18 cellular contexts compared by ENCODE assay signal in the genomic region with DNA sequence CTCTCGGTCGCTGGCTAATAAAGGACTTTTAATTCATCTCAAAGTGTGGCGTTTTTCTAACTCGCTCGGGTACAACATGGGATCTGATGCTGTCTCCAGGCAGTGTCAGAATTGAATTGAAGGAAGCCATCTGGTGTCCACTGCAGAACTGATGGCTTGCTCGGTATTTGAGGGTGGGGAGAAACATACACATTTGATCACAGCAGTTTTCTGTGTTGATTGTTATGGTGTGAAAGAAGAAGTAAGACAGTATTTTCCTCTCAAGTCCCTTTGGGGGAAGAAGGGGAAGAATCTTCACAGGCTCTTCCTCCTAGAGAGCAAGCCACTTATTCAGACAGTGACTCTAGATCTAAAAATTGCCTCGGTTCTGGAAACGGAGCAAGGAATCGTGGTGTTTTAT. TPM values are rescaled to one million over a fixed set of nuclear protein-coding genes. Genes with fewer than 3 reads are reported as not detected.
DNase-seq lines count a peak whose midpoint lies in the region; ATAC-seq and TF ChIP-seq lines count a peak whose summit lies in the region.
"Had no signal": no experiment of that assay in that cellular context is flagged by ENCODE, and none has a peak within 500 bp of the region (broad histone marks: within the 10 kb centered on the region; RNA-seq: fewer than 3 reads in every experiment).

No MANE protein-coding gene starts in this region.

- no peaks in the 10 kb centered on the region for H3K36me3 ChIP-seq in BLaER1 treated with 17β-estradiol and CSF1 and Interleukin-3, amounts not matched to agents 10 nM and 100 nM
- H3K36me3 ChIP-seq in HUES64 (ENCODE audit: insufficient read depth, low read length) = no peaks in the 10 kb centered on the region
- no peaks in the 10 kb centered on the region; the same call in 1 of the 2 replicates for H3K36me3 ChIP-seq in OCI-LY1 (ENCODE audit: insufficient read depth, low read length)
- H3K36me3 ChIP-seq in iPS-15b (ENCODE audit: control insufficient read depth, insufficient read depth, low read length) = no peaks in the 10 kb centered on the region
- H3K36me3 ChIP-seq: esophagus muscularis mucosa, left ventricle myocardium inferior, neutrophil, stomach had no signal

- TF ChIP-seq CTCF in OCI-LY1 (IDR thresholded peaks at IDR 0.05; ENCODE audit: low read length) (no peak), mesothelial cell of epicardium (IDR thresholded peaks at IDR 0.05; ENCODE audit: unreplicated experiment) (no peak)

- no peaks in the 10 kb centered on the region for H3K9me2 ChIP-seq in OCI-LY1 (ENCODE audit: low read depth, low read length)

- peaks cover 0 to 22% (median 0%) of the 10 kb centered on the region in 11 experiments; a peak in 9 of 22 replicates for H3K27me3 ChIP-seq in BLaER1 treated with 17β-estradiol and CSF1 and Interleukin-3, amounts not matched to agents 10 nM and 100 nM
- peaks cover 16% of the 10 kb centered on the region for H3K27me3 ChIP-seq in HUES64 (ENCODE audit: insufficient read depth, low read length)
- H3K27me3 ChIP-seq in OCI-LY1 (ENCODE audit: insufficient read depth, low read length) = peaks cover 3% of the 10 kb centered on the region; the same call in 1 of the 2 replicates
- peaks cover 11% of the 10 kb centered on the region for H3K27me3 ChIP-seq in iPS-15b (ENCODE audit: control insufficient read depth, insufficient read depth, low read length)

- H3K79me2 ChIP-seq in OCI-LY1 (ENCODE audit: insufficient read depth, low read length) = no peaks in the 10 kb centered on the region

- H3K27me3 Mint-ChIP-seq in mesothelial cell of epicardium (ENCODE audit: low read depth) = peaks cover 42% of the 10 kb centered on the region

- peaks cover 9% of the 10 kb centered on the region for H3K36me3 Mint-ChIP-seq in mesothelial cell of epicardium

- H3K4me1 ChIP-seq in BLaER1 treated with 17β-estradiol and CSF1 and Interleukin-3, amounts not matched to agents 10 nM and 100 nM = peaks cover 28 to 39% (median 36%) of the 10 kb centered on the region in 10 experiments
- H3K4me1 ChIP-seq in HUES64 (ENCODE audit: insufficient read depth, low read length) (peaks cover 13% of the 10 kb centered on the region), OCI-LY1 (ENCODE audit: insufficient read depth, low read length, severe bottlenecking) (peaks cover 25% of the 10 kb centered on the region), iPS-15b (ENCODE audit: control insufficient read depth, insufficient read depth, low read length) (peaks cover 15% of the 10 kb centered on the region)

- H3K4me2 ChIP-seq in BLaER1 treated with 17β-estradiol and CSF1 and Interleukin-3, amounts not matched to agents 10 nM and 100 nM = peak overlapping the region; percentile 62 to 91 (median 76)
- peak overlapping the region; percentile 99 for H3K4me2 ChIP-seq in OCI-LY1 (ENCODE audit: low read length)

- ATAC-seq in GM18873 (IDR thresholded peaks at IDR 0.05; ENCODE audit: low FRiP score, unreplicated experiment) (no peak), GM21381 (IDR thresholded peaks at IDR 0.05; ENCODE audit: unreplicated experiment) (no peak)
- ATAC-seq: activated naive CD8-positive, alpha-beta T cell treated with anti-CD3 and anti-CD28 coated beads, Interleukin-2, amount 50 U/mL, for 24 hours; T-helper 17 cell had no signal

- H4K20me1 ChIP-seq in BLaER1 treated with 17β-estradiol and CSF1 and Interleukin-3, amounts not matched to agents 10 nM and 100 nM = 0 out of 22 replicates have a peak, but pooled peaks cover 0 to 6% (median 0%) of the 10 kb centered on the region in 11 experiments
- H4K20me1 ChIP-seq in OCI-LY1 (ENCODE audit: insufficient read depth, low read length) = no peaks in the 10 kb centered on the region

- WGBS in HUES64 = 61% methylated on average over 9 of the region's 9 CpGs

- no peak overlapping the region for H3K4me3 Mint-ChIP-seq in mesothelial cell of epicardium
- H3K4me3 Mint-ChIP-seq: activated CD4-positive, alpha-beta T cell treated with anti-CD3 and anti-CD28 coated beads, Interleukin-2, amount 10 ng/mL, durations not matched to agents 7 days and 5 days; activated naive CD8-positive, alpha-beta T cell treated with anti-CD3 and anti-CD28 coated beads, Interleukin-2, amount 50 U/mL, for 24 hours; T-helper 17 cell had no signal

- no peaks in the 10 kb centered on the region for H3F3A ChIP-seq in OCI-LY1 (ENCODE audit: insufficient read depth, low read length)

- H3K9me3 ChIP-seq in BLaER1 treated with 17β-estradiol and CSF1 and Interleukin-3, amounts not matched to agents 10 nM and 100 nM (replicated peaks in 1 of 11) = peaks cover 8 to 28% (median 23%) of the 10 kb centered on the region in 11 experiments; a peak in 19 of 22 replicates
- H3K9me3 ChIP-seq in HUES64 (ENCODE audit: insufficient read depth, low read depth, low read length) = peaks cover 7% of the 10 kb centered on the region; the same call in 1 of the 2 replicates
- H3K9me3 ChIP-seq in OCI-LY1 (ENCODE audit: low read length) = peaks cover 9% of the 10 kb centered on the region
- no peaks in the 10 kb centered on the region for H3K9me3 ChIP-seq in iPS-15b (ENCODE audit: control insufficient read depth, insufficient read depth, low read length)
- H3K9me3 ChIP-seq: neutrophil, stomach had no signal

- H3K9me3 Mint-ChIP-seq in mesothelial cell of epicardium = peaks cover 20% of the 10 kb centered on the region
- H3K9me3 Mint-ChIP-seq: activated naive CD8-positive, alpha-beta T cell treated with anti-CD3 and anti-CD28 coated beads, Interleukin-2, amount 50 U/mL, for 24 hours had no signal

- H3K9ac ChIP-seq in BLaER1 treated with 17β-estradiol and CSF1 and Interleukin-3, amounts not matched to agents 10 nM and 100 nM = peak overlapping the region in 3 of 11 experiments; percentile 5 to 36 (median 13); a peak in 3 of 22 replicates
- no peak overlapping the region for H3K9ac ChIP-seq in HUES64 (ENCODE audit: low read depth, low read length)
- peak overlapping the region; percentile 78 for H3K9ac ChIP-seq in OCI-LY1 (ENCODE audit: low read length)
- no peak overlapping the region for H3K9ac ChIP-seq in iPS-15b (ENCODE audit: low read depth, low read length)

- H2AFZ ChIP-seq in OCI-LY1 (ENCODE audit: low read length) = 0 out of 2 replicates have a peak overlapping the region, but pooled peaks have one; percentile 4

- no peak overlapping the region for H3K27ac Mint-ChIP-seq in mesothelial cell of epicardium
- H3K27ac Mint-ChIP-seq: activated CD4-positive, alpha-beta T cell treated with anti-CD3 and anti-CD28 coated beads, Interleukin-2, amount 10 ng/mL, durations not matched to agents 7 days and 5 days; activated naive CD8-positive, alpha-beta T cell treated with anti-CD3 and anti-CD28 coated beads, Interleukin-2, amount 50 U/mL, for 24 hours; T-helper 17 cell had no signal

- no peak overlapping the region for H3K27ac ChIP-seq in BLaER1 treated with 17β-estradiol and CSF1 and Interleukin-3, amounts not matched to agents 10 nM and 100 nM
- H3K27ac ChIP-seq in HUES64 (ENCODE audit: low read depth, low read length) (peak overlapping the region; percentile 31; the same call in 1 of the 2 replicates), OCI-LY1 (ENCODE audit: low read depth, low read length, poor library complexity, severe bottlenecking) (peak overlapping the region; percentile 69)
- H3K27ac ChIP-seq: esophagus muscularis mucosa, left ventricle myocardium inferior, neutrophil, stomach had no signal

- DNase-seq in mesothelial cell of epicardium (ENCODE audit: low spot score in 2 of 2, unreplicated experiment in 2 of 2) = no peak
- no peak for DNase-seq in SW480 (ENCODE audit: low spot score)
- DNase-seq: activated CD4-positive, alpha-beta T cell treated with anti-CD3 and anti-CD28 coated beads, Interleukin-2, amount 10 ng/mL, durations not matched to agents 7 days and 5 days; activated naive CD8-positive, alpha-beta T cell treated with anti-CD3 and anti-CD28 coated beads, Interleukin-2, amount 50 U/mL, for 24 hours; activated T-cell treated with anti-CD3 and anti-CD28 coated beads, Interleukin-2, amount 50 U/mL, for 1 hour; KG1; left ventricle myocardium inferior; NCI-H2171; stomach; T-helper 17 cell had no signal

- peak overlapping the region in 1 of 10 experiments; percentile 25; a peak in 2 of 20 replicates for H3K4me3 ChIP-seq in BLaER1 treated with 17β-estradiol and CSF1 and Interleukin-3, amounts not matched to agents 10 nM and 100 nM
- H3K4me3 ChIP-seq in HUES64 (ENCODE audit: low read length) = 0 out of 2 replicates have a peak overlapping the region, but pooled peaks have one; percentile 0
- H3K4me3 ChIP-seq in OCI-LY1 (ENCODE audit: low read depth, low read length, poor library complexity, severe bottlenecking) = peak overlapping the region; percentile 78
- peak overlapping the region; percentile 35 for H3K4me3 ChIP-seq in iPS-15b (ENCODE audit: low read depth, low read length)
- H3K4me3 ChIP-seq: esophagus muscularis mucosa, left ventricle myocardium inferior, stomach had no signal

- H3K4me1 Mint-ChIP-seq in mesothelial cell of epicardium = peaks cover 14% of the 10 kb centered on the region

RNA-seq across cellular contexts. Expression of a gene that starts 15.1 kb away (rescaled TPM):
- 6.7 TPM for polyA plus RNA-seq in HUES64 (2013, experiment 1 of 2)
- polyA plus RNA-seq in HUES64 (2013, experiment 2 of 2) = 8.0 TPM
- 36.4 to 39.0 TPM (median 37.3 TPM) in 3 replicates for total RNA-seq in mesothelial cell of epicardium

RNA-seq across cellular contexts. Expression of a gene that starts 48.2 kb away (rescaled TPM):
- polyA plus RNA-seq in HUES64 (2013, experiment 1 of 2) = 0.10 TPM
- 0.13 TPM for polyA plus RNA-seq in HUES64 (2013, experiment 2 of 2)
- 1.5 to 1.9 TPM (median 1.7 TPM) in 3 replicates for total RNA-seq in mesothelial cell of epicardium
- total RNA-seq: left ventricle myocardium inferior had no signal

Comparison
In these comparisons a context has a peak if more than half of its experiments do, and no peak if none do; other contexts are left out.
1. H3K27ac ChIP-seq: peak in HUES64 (single experiment) and OCI-LY1 (single experiment); none in BLaER1 treated with 17β-estradiol and CSF1 and Interleukin-3, amounts not matched to agents 10 nM and 100 nM (0 of 11).